In the genomic region with DNA sequence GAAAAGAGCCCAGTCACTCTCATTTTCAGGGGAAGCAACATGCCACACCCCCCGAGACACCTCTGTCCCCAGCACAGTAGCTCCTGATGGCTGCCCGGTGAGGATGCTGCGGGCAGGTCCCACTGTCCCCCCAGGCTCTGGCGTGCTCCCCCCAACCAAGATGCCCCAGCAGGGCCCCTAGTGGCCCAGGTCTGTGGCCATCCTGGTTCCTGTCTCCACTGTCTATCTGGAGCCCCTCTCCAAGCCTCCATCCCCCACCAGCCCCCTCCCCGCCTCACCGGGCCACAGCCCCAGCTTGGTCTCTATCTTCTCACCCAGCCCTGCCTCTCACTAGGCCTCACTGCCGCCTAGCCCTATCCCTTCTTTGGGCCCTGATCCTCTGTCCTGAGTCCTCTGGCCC, we compare ENCODE assay signal across 21 cellular contexts.
DNase-seq lines count a peak whose midpoint lies in the region; ATAC-seq and TF ChIP-seq lines count a peak whose summit lies in the region.
"Had no signal": no experiment of that assay in that cellular context is flagged by ENCODE, and none has a peak within 500 bp of the region (broad histone marks: within the 10 kb centered on the region; RNA-seq: fewer than 3 reads in every experiment).

No MANE protein-coding gene starts in this region.

- H3K27ac Mint-ChIP-seq in GM23338: 0 out of 2 replicates have a peak overlapping the region, but pooled peaks have one; percentile 20
- H3K27ac Mint-ChIP-seq in central memory CD8-positive, alpha-beta T cell (ENCODE audit: low read depth): peak overlapping the region; percentile 90
- H3K27ac Mint-ChIP-seq in natural killer cell treated with Interleukin-12 subunit alpha and Interleukin-12 subunit beta and Interleukin-15 and Interleukin-18, amount 100 ng/mL, for 72 hours: peak overlapping the region; percentile 40 to 80
- H3K27ac Mint-ChIP-seq in stimulated activated naive B cell treated with anti-CD40 and anti-IgM and Interleukin-4, amounts not matched to agents 10 μg/mL and 1 μg/mL and 100 μg/mL, for 72 hours: peak overlapping the region; percentile 97
- H3K27ac Mint-ChIP-seq: CD4-positive, alpha-beta T cell; T-cell had no signal

- H3K4me3 ChIP-seq in GM23338: no peak overlapping the region
- no peak overlapping the region for H3K4me3 ChIP-seq in right cardiac atrium (ENCODE audit: low read length)

- H3K9me3 ChIP-seq in right cardiac atrium (ENCODE audit: control insufficient read depth, low read length): no peaks in the 10 kb centered on the region

- intact Hi-C loops in right cardiac atrium (cut with DNase I): loop anchor here in 2 of 4 donors (5.0 to 10.0 kb wide), 2 partner anchors 307 to 310 kb away; no protein-coding TSS in a partner anchor

- no peak for TF ChIP-seq CTCF in GM23338 (conservative IDR thresholded peaks at IDR 0.05; ENCODE audit: low read depth in 2 of 2)

- peaks cover 11% of the 10 kb centered on the region for H3F3A ChIP-seq in GM23338 (replicated peaks; ENCODE audit: low read depth)

- no peak for DNase-seq in GM23338 (ENCODE audit: low spot score)
- DNase-seq in central memory CD8-positive, alpha-beta T cell (ENCODE audit: low spot score in 2 of 2): no peak
- DNase-seq in natural killer cell treated with Interleukin-12 subunit alpha and Interleukin-12 subunit beta and Interleukin-15 and Interleukin-18, amount 100 ng/mL, for 72 hours (ENCODE audit: low spot score): no peak
- no peak for DNase-seq in stimulated activated naive B cell treated with anti-CD40 and anti-IgM and Interleukin-4, amounts not matched to agents 10 μg/mL and 1 μg/mL and 100 μg/mL, for 72 hours
- DNase-seq in right cardiac atrium: no peak
- no peak for DNase-seq in CD1c-positive myeloid dendritic cell (ENCODE audit: extremely low spot score)
- DNase-seq: COR-L47; DMS53; MM.1S; NCI-H1694; NCI-H2029 treated with DMSO at 0.1 percent for 48 hours; NCI-H446 treated with DMSO at 0.1 percent for 48 hours; NCI-H526; NCI-H82; NK-92 treated with Interleukin-12 subunit alpha and Interleukin-12 subunit beta, amount 100 ng/mL, for 24 hours; Right ventricle myocardium superior had no signal

- no peaks in the 10 kb centered on the region; the same call in 2 of the 3 replicates for H3K36me3 Mint-ChIP-seq in GM23338 (ENCODE audit: low read depth)
- H3K36me3 Mint-ChIP-seq in central memory CD8-positive, alpha-beta T cell (ENCODE audit: insufficient read depth): peaks cover 2% of the 10 kb centered on the region
- no peaks in the 10 kb centered on the region for H3K36me3 Mint-ChIP-seq in natural killer cell treated with Interleukin-12 subunit alpha and Interleukin-12 subunit beta and Interleukin-15 and Interleukin-18, amount 100 ng/mL, for 72 hours
- H3K36me3 Mint-ChIP-seq in stimulated activated naive B cell treated with anti-CD40 and anti-IgM and Interleukin-4, amounts not matched to agents 10 μg/mL and 1 μg/mL and 100 μg/mL, for 72 hours: no peaks in the 10 kb centered on the region
- H3K36me3 Mint-ChIP-seq: IgD-negative memory B cell, T-cell had no signal

- H3K4me3 Mint-ChIP-seq in GM23338: no peak overlapping the region
- peak overlapping the region; percentile 44 for H3K4me3 Mint-ChIP-seq in central memory CD8-positive, alpha-beta T cell
- H3K4me3 Mint-ChIP-seq in natural killer cell treated with Interleukin-12 subunit alpha and Interleukin-12 subunit beta and Interleukin-15 and Interleukin-18, amount 100 ng/mL, for 72 hours: peak overlapping the region; percentile 55
- peak overlapping the region; percentile 38 to 63 for H3K4me3 Mint-ChIP-seq in stimulated activated naive B cell treated with anti-CD40 and anti-IgM and Interleukin-4, amounts not matched to agents 10 μg/mL and 1 μg/mL and 100 μg/mL, for 72 hours
- H3K4me3 Mint-ChIP-seq: CD4-positive, alpha-beta T cell; T-cell had no signal

- no peaks in the 10 kb centered on the region for H3K9me2 ChIP-seq in GM23338 (ENCODE audit: insufficient read depth)

- H3K27me3 ChIP-seq in GM23338 (ENCODE audit: insufficient read depth): no peaks in the 10 kb centered on the region
- no peaks in the 10 kb centered on the region for H3K27me3 ChIP-seq in right cardiac atrium (ENCODE audit: control insufficient read depth, insufficient read depth)

- no peak overlapping the region for H3K4me2 ChIP-seq in GM23338
- H3K4me2 ChIP-seq: KMS-11 had no signal

- no peak overlapping the region for H3K27ac ChIP-seq in GM23338 (ENCODE audit: low read depth)
- no peak overlapping the region for H3K27ac ChIP-seq in right cardiac atrium (ENCODE audit: low read length)
- H3K27ac ChIP-seq: KMS-11 had no signal

- H3K9me3 Mint-ChIP-seq in GM23338: no peaks in the 10 kb centered on the region; the same call in 2 of the 3 replicates
- H3K9me3 Mint-ChIP-seq in central memory CD8-positive, alpha-beta T cell: no peaks in the 10 kb centered on the region
- H3K9me3 Mint-ChIP-seq in natural killer cell treated with Interleukin-12 subunit alpha and Interleukin-12 subunit beta and Interleukin-15 and Interleukin-18, amount 100 ng/mL, for 72 hours: no peaks in the 10 kb centered on the region
- no peaks in the 10 kb centered on the region for H3K9me3 Mint-ChIP-seq in stimulated activated naive B cell treated with anti-CD40 and anti-IgM and Interleukin-4, amounts not matched to agents 10 μg/mL and 1 μg/mL and 100 μg/mL, for 72 hours
- H3K9me3 Mint-ChIP-seq: CD4-positive, alpha-beta T cell; IgD-negative memory B cell; T-cell had no signal

- H3K4me1 Mint-ChIP-seq in GM23338: peaks cover 35% of the 10 kb centered on the region
- peaks cover 7% of the 10 kb centered on the region for H3K4me1 Mint-ChIP-seq in central memory CD8-positive, alpha-beta T cell
- H3K4me1 Mint-ChIP-seq in natural killer cell treated with Interleukin-12 subunit alpha and Interleukin-12 subunit beta and Interleukin-15 and Interleukin-18, amount 100 ng/mL, for 72 hours (ENCODE audit: low read depth in 2 of 2): peaks cover 32 to 35% of the 10 kb centered on the region in 2 donors
- H3K4me1 Mint-ChIP-seq in stimulated activated naive B cell treated with anti-CD40 and anti-IgM and Interleukin-4, amounts not matched to agents 10 μg/mL and 1 μg/mL and 100 μg/mL, for 72 hours: peaks cover 12 to 26% of the 10 kb centered on the region in 2 donors

- no peaks in the 10 kb centered on the region for H3K79me2 ChIP-seq in GM23338 (replicated peaks; ENCODE audit: insufficient read depth)

- ATAC-seq in GM23338 (no peak), HG02981 (IDR thresholded peaks at IDR 0.05; ENCODE audit: unreplicated experiment) (no peak), right cardiac atrium (no peak)
- ATAC-seq in central memory CD8-positive, alpha-beta T cell (replicated peaks; ENCODE audit: extremely low read depth, poor library complexity, severe bottlenecking): no peak
- ATAC-seq in natural killer cell treated with Interleukin-12 subunit alpha and Interleukin-12 subunit beta and Interleukin-15 and Interleukin-18, amount 100 ng/mL, for 72 hours: no peak
- no peak for ATAC-seq in stimulated activated naive B cell treated with anti-CD40 and anti-IgM and Interleukin-4, amounts not matched to agents 10 μg/mL and 1 μg/mL and 100 μg/mL, for 72 hours (replicated peaks)

- H2AFZ ChIP-seq in GM23338: no peak overlapping the region; the same call in 1 of the 2 replicates

- peaks cover 15% of the 10 kb centered on the region for H3K4me1 ChIP-seq in GM23338 (ENCODE audit: insufficient read depth)
- H3K4me1 ChIP-seq in right cardiac atrium (ENCODE audit: control insufficient read depth, insufficient read depth, low read length): no peaks in the 10 kb centered on the region

- no peaks in the 10 kb centered on the region for H4K20me1 ChIP-seq in GM23338 (replicated peaks; ENCODE audit: insufficient read depth)

- 77% methylated on average over 7 of the region's 7 CpGs for WGBS in right cardiac atrium

- no peaks in the 10 kb centered on the region for H3K36me3 ChIP-seq in GM23338 (ENCODE audit: insufficient read depth)

- H3K27me3 Mint-ChIP-seq in GM23338 (ENCODE audit: insufficient read depth, low read depth, poor library complexity): peaks cover 17% of the 10 kb centered on the region
- peaks cover 34% of the 10 kb centered on the region for H3K27me3 Mint-ChIP-seq in central memory CD8-positive, alpha-beta T cell
- H3K27me3 Mint-ChIP-seq in natural killer cell treated with Interleukin-12 subunit alpha and Interleukin-12 subunit beta and Interleukin-15 and Interleukin-18, amount 100 ng/mL, for 72 hours: peaks cover 7 to 16% of the 10 kb centered on the region in 2 donors
- H3K27me3 Mint-ChIP-seq in stimulated activated naive B cell treated with anti-CD40 and anti-IgM and Interleukin-4, amounts not matched to agents 10 μg/mL and 1 μg/mL and 100 μg/mL, for 72 hours: peaks cover 19 to 22% of the 10 kb centered on the region in 2 donors

Comparison
In these comparisons a context has a peak if more than half of its experiments do, and no peak if none do; other contexts are left out.
1. H3K27ac Mint-ChIP-seq: peak in every context shown above with its lines; median percentile 97 in stimulated activated naive B cell treated with anti-CD40 and anti-IgM and Interleukin-4, amounts not matched to agents 10 μg/mL and 1 μg/mL and 100 μg/mL, for 72 hours; 90 in central memory CD8-positive, alpha-beta T cell; 60 in natural killer cell treated with Interleukin-12 subunit alpha and Interleukin-12 subunit beta and Interleukin-15 and Interleukin-18, amount 100 ng/mL, for 72 hours; 20 in GM23338.